In the genomic region with DNA sequence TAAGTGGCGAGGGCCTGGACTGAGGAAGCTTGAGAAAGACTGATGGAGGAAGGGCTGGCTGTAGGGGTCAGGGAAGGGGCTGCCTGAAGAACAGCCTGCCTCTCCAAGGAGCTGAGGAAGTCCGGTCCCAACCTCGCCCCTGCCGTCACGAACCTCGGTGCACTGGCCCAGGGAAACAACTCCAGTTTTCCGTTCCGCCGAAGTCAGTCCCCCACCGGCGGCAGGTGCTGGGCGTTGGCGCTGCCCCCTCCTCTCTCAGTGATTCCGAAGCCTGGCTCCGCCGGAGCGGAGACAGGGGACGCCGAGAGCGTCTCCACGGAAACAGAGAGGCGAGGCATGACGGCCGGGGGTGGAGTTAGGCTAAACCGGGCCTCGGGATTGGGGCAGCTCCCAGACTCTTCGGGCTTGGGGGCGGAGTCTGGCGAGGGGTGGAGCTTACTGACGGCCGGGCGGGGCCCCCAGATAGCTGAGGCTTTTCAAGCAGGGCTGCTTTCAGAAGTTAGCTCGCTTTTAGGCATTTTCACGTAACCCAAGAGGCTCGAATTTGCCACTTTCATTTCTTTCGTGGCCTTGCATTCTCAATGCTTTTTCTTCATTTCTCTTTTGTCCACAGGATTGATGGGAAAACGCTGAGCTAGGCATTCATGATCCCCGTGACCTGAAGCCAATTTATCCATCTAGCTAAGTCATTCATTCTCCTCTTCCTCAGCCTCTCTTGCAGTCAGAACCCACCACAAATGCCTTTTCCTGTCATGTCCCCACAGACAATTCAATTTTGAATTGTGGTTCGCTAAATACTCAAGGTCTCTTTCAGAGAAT, we compare ENCODE assay signal across 8 cellular contexts. TPM values are rescaled to one million over a fixed set of nuclear protein-coding genes. Genes with fewer than 3 reads are reported as not detected.
DNase-seq lines count a peak whose midpoint lies in the region; ATAC-seq and TF ChIP-seq lines count a peak whose summit lies in the region.

A gene with protein sequence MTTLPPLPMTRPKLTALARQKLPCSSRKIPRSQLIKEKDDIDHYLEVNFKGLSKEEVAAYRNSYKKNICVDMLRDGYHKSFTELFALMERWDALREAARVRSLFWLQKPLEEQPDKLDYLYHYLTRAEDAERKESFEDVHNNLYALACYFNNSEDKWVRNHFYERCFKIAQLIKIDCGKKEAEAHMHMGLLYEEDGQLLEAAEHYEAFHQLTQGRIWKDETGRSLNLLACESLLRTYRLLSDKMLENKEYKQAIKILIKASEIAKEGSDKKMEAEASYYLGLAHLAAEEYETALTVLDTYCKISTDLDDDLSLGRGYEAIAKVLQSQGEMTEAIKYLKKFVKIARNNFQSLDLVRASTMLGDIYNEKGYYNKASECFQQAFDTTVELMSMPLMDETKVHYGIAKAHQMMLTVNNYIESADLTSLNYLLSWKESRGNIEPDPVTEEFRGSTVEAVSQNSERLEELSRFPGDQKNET (minus strand): TSS at position 309 of the 819 bp plus-strand sequence. CDS start 5,969 bp downstream, outside the sequence.

- H3K27me3 ChIP-seq in H7 (ENCODE audit: control insufficient read depth, insufficient read depth, low read length) = no peaks in the 10 kb centered on the region; the same call in 1 of the 2 replicates
- no peaks in the 10 kb centered on the region for H3K27me3 ChIP-seq in SK-N-SH (ENCODE audit: insufficient read depth)
- peaks cover 14% of the 10 kb centered on the region for H3K27me3 ChIP-seq in suprapubic skin

- peak within 1 kb of the TSS; percentile 95 for H3K4me2 ChIP-seq in SK-N-SH

- no peaks in the 10 kb centered on the region for H3K79me2 ChIP-seq in SK-N-SH (ENCODE audit: insufficient read depth)

- 2% methylated on average over 25 of the region's 39 CpGs for WGBS in SK-N-SH (ENCODE audit: low lambda C conversion rate)
- under 1% methylated on average over 13 of the region's 39 CpGs for WGBS in suprapubic skin

- no peak for TF ChIP-seq POLR2A in suprapubic skin (IDR thresholded peaks at IDR 0.05)

- H3K27ac Mint-ChIP-seq in activated naive CD4-positive, alpha-beta T cell treated with anti-CD3 and anti-CD28 coated beads, Interleukin-2, amount 50 U/mL, for 72 hours = no peak within 1 kb of the TSS
- no peak within 1 kb of the TSS for H3K27ac Mint-ChIP-seq in glutamatergic neuron (ENCODE audit: unreplicated experiment)

- H3K9me3 ChIP-seq in SK-N-SH = no peaks in the 10 kb centered on the region
- H3K9me3 ChIP-seq in suprapubic skin = no peaks in the 10 kb centered on the region

- peaks cover 0 to 6% of the 10 kb centered on the region in 2 experiments; a peak in 2 of 4 replicates for H3K4me1 ChIP-seq in SK-N-SH (ENCODE audit: control insufficient read depth in 1 of 2, insufficient read depth in 2 of 2, low read depth in 1 of 2, low read length in 1 of 2)
- H3K4me1 ChIP-seq in suprapubic skin = peaks cover 14% of the 10 kb centered on the region

- H3K27me3 Mint-ChIP-seq in glutamatergic neuron (ENCODE audit: unreplicated experiment) = peaks cover 2% of the 10 kb centered on the region

- TF ChIP-seq EP300 in SK-N-SH (IDR thresholded peaks at IDR 0.05; ENCODE audit: borderline replicate concordance in 1 of 2, low read depth in 1 of 2, low read length in 1 of 2) (no peak), suprapubic skin (IDR thresholded peaks at IDR 0.05) (no peak)

- no peak for TF ChIP-seq CTCF in SK-N-SH (IDR thresholded peaks at IDR 0.05)
- TF ChIP-seq CTCF in glutamatergic neuron (IDR thresholded peaks at IDR 0.05; ENCODE audit: partially characterized antibody, unreplicated experiment) = no peak
- no peak for TF ChIP-seq CTCF in omental fat pad (IDR thresholded peaks at IDR 0.05)
- no peak for TF ChIP-seq CTCF in suprapubic skin (IDR thresholded peaks at IDR 0.05)

- DNase-seq in ELF-1 (ENCODE audit: low read depth, low spot score) = peak; percentile 97
- DNase-seq in H7 = peak; percentile 90
- peak; percentile 85 for DNase-seq in M059J (ENCODE audit: low read depth)
- peak; percentile 92 for DNase-seq in SK-N-SH
- DNase-seq in activated naive CD4-positive, alpha-beta T cell treated with anti-CD3 and anti-CD28 coated beads, Interleukin-2, amount 50 U/mL, for 72 hours (ENCODE audit: low spot score in 2 of 2) = peak; percentile 63 to 88
- peak; percentile 98 for DNase-seq in glutamatergic neuron
- DNase-seq in omental fat pad (ENCODE audit: low spot score) = peak; percentile 76
- peak; percentile 93 to 94 for DNase-seq in suprapubic skin (ENCODE audit: low spot score in 2 of 2)

- peaks cover 3% of the 10 kb centered on the region for H3K4me1 Mint-ChIP-seq in glutamatergic neuron (ENCODE audit: low read depth, unreplicated experiment)

- POLR2A ChIA-PET in SK-N-SH (lab: Yijun Ruan, JAX) = no interaction called here

- H3K4me3 ChIP-seq in H7 (ENCODE audit: insufficient read depth, low read depth, low read length) (peak within 1 kb of the TSS; percentile 54), SK-N-SH (ENCODE audit: low read depth in 2 of 2, low read length in 1 of 2) (peak within 1 kb of the TSS; percentile 65 to 66), suprapubic skin (peak within 1 kb of the TSS; percentile 60)

- H4K20me1 ChIP-seq in SK-N-SH (ENCODE audit: insufficient read depth) = no peaks in the 10 kb centered on the region

- no peak for TF ChIP-seq RAD21 in SK-N-SH (IDR thresholded peaks at IDR 0.05; ENCODE audit: low read length)

- H3K9me2 ChIP-seq in SK-N-SH = no peaks in the 10 kb centered on the region

- CTCF ChIA-PET in SK-N-SH (lab: Yijun Ruan, JAX) = interaction anchor here (1.0 kb wide), 1 partner anchor 73 kb away, joined by 3 read pairs; no protein-coding TSS in a partner anchor

- peak; percentile 99 to 100 for ATAC-seq in activated naive CD4-positive, alpha-beta T cell treated with anti-CD3 and anti-CD28 coated beads, Interleukin-2, amount 50 U/mL, for 72 hours
- ATAC-seq in omental fat pad (ENCODE audit: low FRiP score) = peak; percentile 100

- H2AFZ ChIP-seq in SK-N-SH (ENCODE audit: low read depth) = peak within 1 kb of the TSS; percentile 81

- peaks cover 5% of the 10 kb centered on the region for H3F3A ChIP-seq in SK-N-SH (replicated peaks; ENCODE audit: insufficient read depth)

- no peaks in the 10 kb centered on the region for H3K9me3 Mint-ChIP-seq in activated naive CD4-positive, alpha-beta T cell treated with anti-CD3 and anti-CD28 coated beads, Interleukin-2, amount 50 U/mL, for 72 hours
- peaks cover 2% of the 10 kb centered on the region for H3K9me3 Mint-ChIP-seq in glutamatergic neuron (ENCODE audit: unreplicated experiment)

- H3K36me3 Mint-ChIP-seq in activated naive CD4-positive, alpha-beta T cell treated with anti-CD3 and anti-CD28 coated beads, Interleukin-2, amount 50 U/mL, for 72 hours = no peaks in the 10 kb centered on the region
- H3K36me3 Mint-ChIP-seq in glutamatergic neuron (ENCODE audit: unreplicated experiment) = no peaks in the 10 kb centered on the region

- H3K27ac ChIP-seq in SK-N-SH (ENCODE audit: low read depth in 2 of 2, low read length in 1 of 2) (no peak within 1 kb of the TSS), suprapubic skin (no peak within 1 kb of the TSS)

- H3K36me3 ChIP-seq in H7 (replicated peaks; ENCODE audit: control insufficient read depth, insufficient read depth, low read length) = no peaks in the 10 kb centered on the region
- H3K36me3 ChIP-seq in SK-N-SH (replicated peaks in 1 of 2; ENCODE audit: control insufficient read depth in 1 of 2, insufficient read depth in 2 of 2, low read length in 1 of 2) = no peaks in the 10 kb centered on the region
- H3K36me3 ChIP-seq in suprapubic skin = no peaks in the 10 kb centered on the region

- no peak within 1 kb of the TSS for H3K9ac ChIP-seq in SK-N-SH

- H3K4me3 Mint-ChIP-seq in glutamatergic neuron (ENCODE audit: unreplicated experiment) = peak within 1 kb of the TSS; percentile 81

TF ChIP-seq in SK-N-SH, 30 proteins besides CTCF, POLR2A, EP300 and RAD21:
- TF ChIP-seq FOXM1 (IDR thresholded peaks at IDR 0.05; ENCODE audit: low read depth) = no peak
- no peak for TF ChIP-seq MEF2A (IDR thresholded peaks at IDR 0.05; ENCODE audit: borderline replicate concordance, low read depth)
- TF ChIP-seq RFX5 (IDR thresholded peaks at IDR 0.05; ENCODE audit: low read length) = no peak
- TF ChIP-seq MXI1 (IDR thresholded peaks at IDR 0.05; ENCODE audit: low read depth, low read length) = peak; percentile 73

RNA-seq across cellular contexts. Expression of the gene that starts here (rescaled TPM):
- total RNA-seq in H7 (2014; rRNA removed; shearing (Covaris generic)) = not detected in 2 replicates
- 0.07 and 0.49 TPM in 2 replicates for total RNA-seq in M059J (2014; rRNA removed; shearing (Covaris generic))
- polyA plus RNA-seq in SK-N-SH (2012; rRNA removed) = not detected in 2 replicates
- polyA plus RNA-seq in SK-N-SH (2012; cell fraction: cytosol; rRNA removed) = not detected in 2 replicates
- polyA plus RNA-seq in SK-N-SH (2012; cell fraction: nucleus; rRNA removed) = not detected in 2 replicates
- total RNA-seq in activated naive CD4-positive, alpha-beta T cell treated with anti-CD3 and anti-CD28 coated beads, Interleukin-2, amount 50 U/mL, for 72 hours = not detected
- total RNA-seq in glutamatergic neuron (ENCODE audit: unreplicated experiment) (0.44 TPM), omental fat pad (not detected), suprapubic skin (not detected)

Comparison
In these comparisons a context has a peak if more than half of its experiments do, and no peak if none do; other contexts are left out.
1. Peak in DNase-seq and H3K4me3 ChIP-seq in H7; RNA of the gene not detected or under 1 TPM.
2. Peak in DNase-seq in M059J; RNA of the gene not detected or under 1 TPM.
3. Peak in DNase-seq, H3K4me3 ChIP-seq and H3K4me2 ChIP-seq in SK-N-SH; RNA of the gene not detected or under 1 TPM.
4. Peak in DNase-seq and ATAC-seq in activated naive CD4-positive, alpha-beta T cell treated with anti-CD3 and anti-CD28 coated beads, Interleukin-2, amount 50 U/mL, for 72 hours; RNA of the gene not detected or under 1 TPM.
5. Peak in DNase-seq in glutamatergic neuron; RNA of the gene not detected or under 1 TPM.
6. Peak in DNase-seq and ATAC-seq in omental fat pad; RNA of the gene not detected or under 1 TPM.
7. Peak in DNase-seq and H3K4me3 ChIP-seq in suprapubic skin; RNA of the gene not detected or under 1 TPM.